In genomic region chr22:40348025-40348658, GRCh38 we compare ENCODE assay signal across 8 cellular contexts. TPM values are rescaled to one million over a fixed set of nuclear protein-coding genes. Genes with fewer than 3 reads are reported as not detected.
DNase-seq lines count a peak whose midpoint lies in the region; ATAC-seq and TF ChIP-seq lines count a peak whose summit lies in the region.

No MANE protein-coding gene starts in this region.

- POLR2A ChIA-PET in activated naive CD8-positive, alpha-beta T cell treated with anti-CD3 and anti-CD28 coated beads, Interleukin-2, amount 10 ng/mL, durations not matched to agents 7 days and 5 days (lab: Charles Lee), result interaction anchor here (0.5 to 5.7 kb wide), 7 partner anchors 13 to 813 kb away, joined by 3 to 74 read pairs (median 7); partner anchors contain the start of gene TNRC6B

- H3K4me3 ChIP-seq in right atrium auricular region (no peak overlapping the region), skeletal muscle satellite cell (ENCODE audit: low read length) (peak overlapping the region; percentile 99)

- CTCF ChIA-PET in Calu3 (lab: Charles Lee), result interaction anchor here (1.2 to 1.4 kb wide), 2 partner anchors 293 to 304 kb away, joined by 4 read pairs; no protein-coding TSS in a partner anchor

- peak overlapping the region; percentile 97 for H3K9ac ChIP-seq in skeletal muscle satellite cell (ENCODE audit: low read depth, low read length)

- H3K27ac Mint-ChIP-seq in Calu3 (ENCODE audit: unreplicated experiment), result peak overlapping the region; percentile 43
- peak overlapping the region; percentile 98 for H3K27ac Mint-ChIP-seq in activated naive CD8-positive, alpha-beta T cell treated with anti-CD3 and anti-CD28 coated beads, Interleukin-2, amount 10 ng/mL, durations not matched to agents 7 days and 5 days

- BruUV-seq in Calu3 (replicated peaks; lab: Mats Ljungman, UMichigan), result no TSS peak

- H3K4me3 Mint-ChIP-seq in Calu3 (ENCODE audit: low read depth, unreplicated experiment), result peak overlapping the region; percentile 88
- peak overlapping the region; percentile 96 for H3K4me3 Mint-ChIP-seq in activated naive CD8-positive, alpha-beta T cell treated with anti-CD3 and anti-CD28 coated beads, Interleukin-2, amount 10 ng/mL, durations not matched to agents 7 days and 5 days

- H3K4me1 Mint-ChIP-seq in Calu3 (ENCODE audit: low read depth, unreplicated experiment), result peaks cover 12% of the 10 kb centered on the region
- peaks cover 26% of the 10 kb centered on the region for H3K4me1 Mint-ChIP-seq in activated naive CD8-positive, alpha-beta T cell treated with anti-CD3 and anti-CD28 coated beads, Interleukin-2, amount 10 ng/mL, durations not matched to agents 7 days and 5 days

- ATAC-seq in SK-N-SH treated with all-trans-retinoic acid at 6 μM for 48 hours (peak; percentile 50), GM18520 (IDR thresholded peaks at IDR 0.05; ENCODE audit: unreplicated experiment) (no peak)
- ATAC-seq in activated naive CD8-positive, alpha-beta T cell treated with anti-CD3 and anti-CD28 coated beads, Interleukin-2, amount 10 ng/mL, durations not matched to agents 7 days and 5 days (ENCODE audit: low read depth), result peak; percentile 31

- peaks cover 56% of the 10 kb centered on the region for H3K36me3 Mint-ChIP-seq in Calu3 (ENCODE audit: insufficient read depth, unreplicated experiment)
- H3K36me3 Mint-ChIP-seq in activated naive CD8-positive, alpha-beta T cell treated with anti-CD3 and anti-CD28 coated beads, Interleukin-2, amount 10 ng/mL, durations not matched to agents 7 days and 5 days, result peaks cover 14% of the 10 kb centered on the region

- H3K4me1 ChIP-seq in right atrium auricular region (peaks cover 0 to 25% of the 10 kb centered on the region in 2 donors), skeletal muscle satellite cell (ENCODE audit: control insufficient read depth, insufficient read depth, low read length) (peaks cover 18% of the 10 kb centered on the region)

- H3K36me3 ChIP-seq in right atrium auricular region, result peaks cover 40% of the 10 kb centered on the region
- peaks cover 27% of the 10 kb centered on the region for H3K36me3 ChIP-seq in skeletal muscle satellite cell (ENCODE audit: insufficient read depth, low read length)

- peak overlapping the region; percentile 95 for H3K4me2 ChIP-seq in skeletal muscle satellite cell (ENCODE audit: low read length)

- H3K27me3 ChIP-seq in right atrium auricular region, result no peaks in the 10 kb centered on the region
- no peaks in the 10 kb centered on the region for H3K27me3 ChIP-seq in skeletal muscle satellite cell (ENCODE audit: control insufficient read depth, insufficient read depth, low read length)

- H3K9me3 ChIP-seq in right atrium auricular region (no peaks in the 10 kb centered on the region), skeletal muscle satellite cell (replicated peaks; ENCODE audit: low read length) (no peaks in the 10 kb centered on the region)

- H3K9me3 Mint-ChIP-seq in Calu3 (ENCODE audit: low read depth, unreplicated experiment), result no peaks in the 10 kb centered on the region
- no peaks in the 10 kb centered on the region for H3K9me3 Mint-ChIP-seq in activated naive CD8-positive, alpha-beta T cell treated with anti-CD3 and anti-CD28 coated beads, Interleukin-2, amount 10 ng/mL, durations not matched to agents 7 days and 5 days

- peak; percentile 66 for TF ChIP-seq CTCF in Calu3 (IDR thresholded peaks at IDR 0.05; ENCODE audit: unreplicated experiment)
- TF ChIP-seq CTCF in right atrium auricular region (IDR thresholded peaks at IDR 0.05), result peak; percentile 52 to 83

- peak; percentile 55 for DNase-seq in Calu3
- peak; percentile 55 for DNase-seq in HT1080 (ENCODE audit: low read depth)
- peak; percentile 61 for DNase-seq in activated naive CD8-positive, alpha-beta T cell treated with anti-CD3 and anti-CD28 coated beads, Interleukin-2, amount 10 ng/mL, durations not matched to agents 7 days and 5 days
- DNase-seq in right atrium auricular region (ENCODE audit: low spot score), result no peak
- no peak for DNase-seq in NCI-H1048 (lab: John Stamatoyannopoulos, UW)

- H3K27ac ChIP-seq in right atrium auricular region, result no peak overlapping the region

- intact Hi-C loops in Calu3 (cut with micrococcal nuclease; ENCODE audit: unreplicated experiment), result loop anchor here (5.0 kb wide), 1 partner anchor 191 kb away; no protein-coding TSS in a partner anchor

- no peaks in the 10 kb centered on the region for H3K27me3 Mint-ChIP-seq in Calu3 (ENCODE audit: unreplicated experiment)
- no peaks in the 10 kb centered on the region for H3K27me3 Mint-ChIP-seq in activated naive CD8-positive, alpha-beta T cell treated with anti-CD3 and anti-CD28 coated beads, Interleukin-2, amount 10 ng/mL, durations not matched to agents 7 days and 5 days

TF ChIP-seq in SK-N-SH treated with all-trans-retinoic acid at 6 μM for 48 hours, 23 proteins besides CTCF, POLR2A, EP300 and RAD21:
- TF ChIP-seq ZFP30 (CRISPR knock-in tag; IDR thresholded peaks at IDR 0.05), result no peak
- TF ChIP-seq ZNF70 (CRISPR knock-in tag; IDR thresholded peaks at IDR 0.05), result no peak

RNA-seq across cellular contexts. Expression of gene ADSL, which starts 1.8 kb away (rescaled TPM):
- total RNA-seq in Calu3 (2022), result 89.0 and 96.3 TPM in 2 replicates
- 195 and 211 TPM in 2 replicates for total RNA-seq in HT1080 (2014; rRNA removed; shearing (Covaris generic))
- 119 and 139 TPM in 2 replicates for polyA plus RNA-seq in HT1080 (2015; cell fraction: cytosol; rRNA removed)
- 107 and 122 TPM in 2 replicates for polyA plus RNA-seq in HT1080 (2015; cell fraction: nucleus; rRNA removed)
- 10 to 100 TPM; 83.6 to 93.9 TPM for total RNA-seq in activated naive CD8-positive, alpha-beta T cell treated with anti-CD3 and anti-CD28 coated beads, Interleukin-2, amount 10 ng/mL, durations not matched to agents 7 days and 5 days
- 10 to 100 TPM; 41.8 to 69.9 TPM for total RNA-seq in right atrium auricular region
- total RNA-seq in skeletal muscle satellite cell (2012; rRNA removed), result 158 and 162 TPM in 2 replicates

RNA-seq across cellular contexts. Expression of gene SGSM3, which starts 22.3 kb away (rescaled TPM):
- total RNA-seq in Calu3 (2022) (70.6 and 83.3 TPM in 2 replicates), right atrium auricular region (10 to 100 TPM; 29.0 to 36.3 TPM)
- 31.2 and 44.8 TPM in 2 replicates for total RNA-seq in HT1080 (2014; rRNA removed; shearing (Covaris generic))
- 34.7 and 38.7 TPM in 2 replicates for polyA plus RNA-seq in HT1080 (2015; cell fraction: cytosol; rRNA removed)
- polyA plus RNA-seq in HT1080 (2015; cell fraction: nucleus; rRNA removed), result 203 TPM in 2 replicates
- 100 to 1,000 TPM; 101 to 115 TPM for total RNA-seq in activated naive CD8-positive, alpha-beta T cell treated with anti-CD3 and anti-CD28 coated beads, Interleukin-2, amount 10 ng/mL, durations not matched to agents 7 days and 5 days
- 37.5 and 41.7 TPM in 2 replicates for total RNA-seq in skeletal muscle satellite cell (2012; rRNA removed)

Comparison
In these comparisons a context has a peak if more than half of its experiments do, and no peak if none do; other contexts are left out.
1. DNase-seq: peak in Calu3 (single experiment), HT1080 (single experiment) and activated naive CD8-positive, alpha-beta T cell treated with anti-CD3 and anti-CD28 coated beads, Interleukin-2, amount 10 ng/mL, durations not matched to agents 7 days and 5 days (single experiment); none in right atrium auricular region (single experiment) and NCI-H1048 (single experiment).